Comparison of ENCODE assay signal across 8 cellular contexts in genomic region chr19:12676384-12676792, GRCh38. TPM values are rescaled to one million over a fixed set of nuclear protein-coding genes. Genes with fewer than 3 reads are reported as not detected.
A peak's percentile ranks its signal among the peaks of the same experiment; 100 is the strongest.
DNase-seq lines count a peak whose midpoint lies in the region; ATAC-seq and TF ChIP-seq lines count a peak whose summit lies in the region.

No MANE protein-coding gene starts in this region.

- intact Hi-C loops in breast epithelium (cut with DNase I; ENCODE audit: low total_unique reads): no loop called here

- no peak overlapping the region for H3K27ac Mint-ChIP-seq in WTC11

- H3K4me3 Mint-ChIP-seq in WTC11: no peak overlapping the region

- H3K4me1 ChIP-seq in breast epithelium: no peaks in the 10 kb centered on the region

- TF ChIP-seq CTCF in GM13976 (IDR thresholded peaks at IDR 0.05; ENCODE audit: borderline replicate concordance, control extremely low read depth, extremely low read depth, insufficient read depth, missing control alignments) (peak; percentile 86), WTC11 (IDR thresholded peaks at IDR 0.05) (peak; percentile 83), breast epithelium (IDR thresholded peaks at IDR 0.05) (peak; percentile 79 to 85 (median 81))

- in situ Hi-C loops in GM13976 (cut with MboI; ENCODE audit: low sequenced_read_pairs, unreplicated experiment): loop anchor here (10.0 kb wide), 1 partner anchor 102 kb away; no protein-coding TSS in a partner anchor

- H3K36me3 Mint-ChIP-seq in WTC11: peaks cover 62% of the 10 kb centered on the region

- H3K27me3 Mint-ChIP-seq in WTC11 (ENCODE audit: low read depth): no peaks in the 10 kb centered on the region

- H3K36me3 ChIP-seq in breast epithelium: peaks cover 3% of the 10 kb centered on the region

- no peaks in the 10 kb centered on the region for H3K9me3 ChIP-seq in breast epithelium

- peaks cover 7% of the 10 kb centered on the region; the same call in 1 of the 2 replicates for H3K4me1 Mint-ChIP-seq in WTC11

- POLR2A ChIA-PET in WTC11 (lab: Charles Lee): interaction anchor here (0.8 kb wide), 1 partner anchor 19 kb away, joined by 3 read pairs; no protein-coding TSS in a partner anchor

- DNase-seq in A172 (ENCODE audit: low spot score): peak; percentile 78
- peak; percentile 87 for DNase-seq in GM13976 (ENCODE audit: low spot score)
- peak; percentile 61 for DNase-seq in NCI-H2171 (lab: John Stamatoyannopoulos, UW)
- peak; percentile 97 for DNase-seq in WTC11 (ENCODE audit: low spot score)
- peak; percentile 57 to 83 for DNase-seq in breast epithelium (ENCODE audit: low spot score in 2 of 2)
- DNase-seq in kidney glomerular epithelial cell (lab: John Stamatoyannopoulos, UW): peak; percentile 68
- peak; percentile 92 for DNase-seq in stimulated activated CD4-positive, alpha-beta T cell treated with anti-CD3 and anti-CD28 coated beads, Interleukin-4, amount 100 ng/mL, for 24 hours

- CTCF ChIA-PET in WTC11 (lab: Charles Lee): interaction anchor here (0.6 to 2.4 kb wide), 14 partner anchors 10 to 172 kb away, joined by 3 to 12 read pairs (median 4); partner anchors contain the start of genes GET3, MAN2B1, THSD8 and WDR83

- ATAC-seq in WTC11: peak; percentile 52
- ATAC-seq in GM21825 (IDR thresholded peaks at IDR 0.05; ENCODE audit: unreplicated experiment): no peak

- no peak overlapping the region for H3K4me3 ChIP-seq in breast epithelium

- no peaks in the 10 kb centered on the region for H3K27me3 ChIP-seq in breast epithelium

- no peak overlapping the region for H3K27ac ChIP-seq in breast epithelium

- H3K9me3 Mint-ChIP-seq in WTC11: no peaks in the 10 kb centered on the region

- no peak for TF ChIP-seq POLR2A in breast epithelium (IDR thresholded peaks at IDR 0.05)

TF ChIP-seq in WTC11, 78 proteins besides CTCF, POLR2A, EP300 and RAD21:
- TF ChIP-seq ELF4 (CRISPR knock-in tag; IDR thresholded peaks at IDR 0.05; ENCODE audit: low read depth): no peak
- TF ChIP-seq TCF7 (CRISPR knock-in tag; IDR thresholded peaks at IDR 0.05; ENCODE audit: low read depth): no peak
- TF ChIP-seq, protein P1, sequence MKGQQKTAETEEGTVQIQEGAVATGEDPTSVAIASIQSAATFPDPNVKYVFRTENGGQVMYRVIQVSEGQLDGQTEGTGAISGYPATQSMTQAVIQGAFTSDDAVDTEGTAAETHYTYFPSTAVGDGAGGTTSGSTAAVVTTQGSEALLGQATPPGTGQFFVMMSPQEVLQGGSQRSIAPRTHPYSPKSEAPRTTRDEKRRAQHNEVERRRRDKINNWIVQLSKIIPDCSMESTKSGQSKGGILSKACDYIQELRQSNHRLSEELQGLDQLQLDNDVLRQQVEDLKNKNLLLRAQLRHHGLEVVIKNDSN (CRISPR knock-in tag; IDR thresholded peaks at IDR 0.05): no peak
TF ChIP-seq in WTC11: peak in this region for 0.

RNA-seq across cellular contexts. Expression of gene DHPS, which starts 5.3 kb away (rescaled TPM):
- total RNA-seq in A172 (2014; rRNA removed; shearing (Covaris generic)): 132 and 170 TPM in 2 replicates
- total RNA-seq in WTC11 (2021) (93.3 to 115 TPM (median 104 TPM) in 3 replicates), breast epithelium (100 to 1,000 TPM in 1 of 3 donors, 10 to 100 TPM in 2; 86.6 to 117 (median 91.4) TPM)

RNA-seq across cellular contexts. Expression of gene WDR83, which starts 9.8 kb away (rescaled TPM):
- total RNA-seq in A172 (2014; rRNA removed; shearing (Covaris generic)): 14.9 and 15.1 TPM in 2 replicates
- total RNA-seq in WTC11 (2021) (21.8 to 26.3 TPM (median 23.7 TPM) in 3 replicates), breast epithelium (10 to 100 TPM in 2 of 3 donors, 1 to 10 TPM in 1; 8.2 to 13.8 (median 10.2) TPM)

RNA-seq across cellular contexts. Expression of gene MAN2B1, which starts 9.8 kb away (rescaled TPM):
- 45.7 and 65.6 TPM in 2 replicates for total RNA-seq in A172 (2014; rRNA removed; shearing (Covaris generic))
- total RNA-seq in WTC11 (2021) (69.2 to 73.4 TPM (median 72.0 TPM) in 3 replicates), breast epithelium (100 to 1,000 TPM in 1 of 3 donors, 10 to 100 TPM in 2; 45.6 to 118 (median 49.0) TPM)

RNA-seq across cellular contexts. Expression of gene GNG14, which starts 11.4 kb away (rescaled TPM):
- total RNA-seq in A172 (2014; rRNA removed; shearing (Covaris generic)): not detected in 2 replicates
- not detected in 3 replicates for total RNA-seq in WTC11 (2021)
- not detected for total RNA-seq in breast epithelium

RNA-seq across cellular contexts. Expression of gene FBXW9, which starts 20.0 kb away (rescaled TPM):
- 16.7 and 21.8 TPM in 2 replicates for total RNA-seq in A172 (2014; rRNA removed; shearing (Covaris generic))
- 13.7 to 16.0 TPM (median 15.2 TPM) in 3 replicates for total RNA-seq in WTC11 (2021)
- total RNA-seq in breast epithelium: 10 to 100 TPM in 1 of 3 donors, 1 to 10 TPM in 2; 4.8 to 13.8 (median 8.5) TPM
